Comparison of ENCODE assay signal across 9 cellular contexts in genomic region chr2:90207454-90208058, GRCh38.
A peak's percentile ranks its signal among the peaks of the same experiment; 100 is the strongest.
DNase-seq lines count a peak whose midpoint lies in the region; ATAC-seq, FAIRE-seq and TF ChIP-seq lines count a peak whose summit lies in the region.
"Had no signal": no experiment of that assay in that cellular context is flagged by ENCODE, and none has a peak within 500 bp of the region (broad histone marks: within the 10 kb centered on the region; RNA-seq: fewer than 3 reads in every experiment).

No MANE protein-coding gene starts in this region.

- no peaks in the 10 kb centered on the region for H3K9me2 ChIP-seq in OCI-LY7 (ENCODE audit: insufficient read depth, low read length)

- POLR2A ChIA-PET in OCI-LY7 (lab: Charles Lee): interaction anchor here (0.5 kb wide), 1 partner anchor 14 kb away, joined by 3 read pairs; no protein-coding TSS in a partner anchor

- DNase-seq in DND-41 (peak; percentile 3), OCI-LY7 (ENCODE audit: low spot score) (peak; percentile 86), kidney (no peak), NCI-H774 (lab: John Stamatoyannopoulos, UW) (no peak), frontal cortex (ENCODE audit: low spot score in 2 of 2) (no peak), AG08395 (ENCODE audit: low spot score) (no peak)
- DNase-seq: natural killer cell had no signal

- no peak overlapping the region for H3K27ac ChIP-seq in DND-41 (ENCODE audit: low read length)
- peak overlapping the region; percentile 5 for H3K27ac ChIP-seq in OCI-LY7 (ENCODE audit: low read depth, low read length, poor library complexity, severe bottlenecking)
- H3K27ac ChIP-seq in kidney (ENCODE audit: low read depth in 2 of 2, low read length in 2 of 2): no peak overlapping the region

- no peak overlapping the region for H3K9ac ChIP-seq in DND-41 (ENCODE audit: low read depth, low read length)
- no peak overlapping the region for H3K9ac ChIP-seq in kidney (ENCODE audit: low read length in 2 of 2)

- H3K4me1 ChIP-seq in DND-41 (ENCODE audit: insufficient read depth, low read length): no peaks in the 10 kb centered on the region
- peaks cover 42% of the 10 kb centered on the region for H3K4me1 ChIP-seq in OCI-LY7 (ENCODE audit: insufficient read depth, low read length, poor library complexity, severe bottlenecking)
- no peaks in the 10 kb centered on the region for H3K4me1 ChIP-seq in kidney (ENCODE audit: control insufficient read depth in 1 of 2, insufficient read depth in 1 of 2, low read depth in 1 of 2, low read length in 2 of 2)

- H3K36me3 ChIP-seq in DND-41 (ENCODE audit: insufficient read depth, low read length) (no peaks in the 10 kb centered on the region), OCI-LY7 (ENCODE audit: insufficient read depth, low read length) (peaks cover 6% of the 10 kb centered on the region), kidney (ENCODE audit: control insufficient read depth in 1 of 2, insufficient read depth in 2 of 2, low read length in 2 of 2) (no peaks in the 10 kb centered on the region)

- BruUV-seq in OCI-LY7 (replicated peaks; lab: Mats Ljungman, UMichigan): no TSS peak

- H3K4me3 ChIP-seq in DND-41 (ENCODE audit: low read depth in 1 of 2, low read length in 2 of 2) (no peak overlapping the region), OCI-LY7 (ENCODE audit: low read depth, low read length, poor library complexity, severe bottlenecking) (no peak overlapping the region), kidney (ENCODE audit: low read length in 2 of 2) (no peak overlapping the region)

- no peak overlapping the region for H2AFZ ChIP-seq in DND-41 (ENCODE audit: low read depth, low read length)
- peak overlapping the region; percentile 65; the same call in 1 of the 2 replicates for H2AFZ ChIP-seq in OCI-LY7 (ENCODE audit: low read length)

- no peaks in the 10 kb centered on the region for H3K27me3 ChIP-seq in DND-41 (ENCODE audit: insufficient read depth, low read length, poor library complexity)

- TF ChIP-seq CTCF in DND-41 (IDR thresholded peaks at IDR 0.05; ENCODE audit: borderline replicate concordance, extremely low read depth, low read length, poor library complexity, severe bottlenecking): peak; percentile 49
- peak; percentile 85 for TF ChIP-seq CTCF in OCI-LY7 (conservative IDR thresholded peaks at IDR 0.05; ENCODE audit: low read length)
- peak; percentile 18 for TF ChIP-seq CTCF in kidney (IDR thresholded peaks at IDR 0.05; ENCODE audit: borderline replicate concordance, extremely low read depth, insufficient read depth)

- ATAC-seq in DND-41 (ENCODE audit: insufficient read depth, low read depth): no peak
- ATAC-seq in GM19468 (IDR thresholded peaks at IDR 0.05; ENCODE audit: extremely low read depth, unreplicated experiment): peak; percentile 39
- ATAC-seq in HG03135 (IDR thresholded peaks at IDR 0.05; ENCODE audit: unreplicated experiment): no peak
- ATAC-seq: natural killer cell had no signal

- FAIRE-seq in kidney (lab: Jason Lieb, UNC) (no peak), frontal cortex (lab: Jason Lieb, UNC) (no peak)

- CTCF ChIA-PET in OCI-LY7 (lab: Charles Lee; ENCODE audit: unreplicated experiment): interaction anchor here (0.9 to 1.0 kb wide), 2 partner anchors 9 to 14 kb away, joined by 3 read pairs; no protein-coding TSS in a partner anchor

- no peaks in the 10 kb centered on the region for H3K9me3 ChIP-seq in DND-41 (ENCODE audit: insufficient read depth, low read length, severe bottlenecking)
- 0 out of 2 replicates have a peak, but pooled peaks cover 9% of the 10 kb centered on the region for H3K9me3 ChIP-seq in OCI-LY7 (ENCODE audit: low read length)
- H3K9me3 ChIP-seq in kidney (ENCODE audit: control insufficient read depth in 1 of 2, low read length in 2 of 2): no peaks in the 10 kb centered on the region

- intact Hi-C loops in OCI-LY7 (cut with micrococcal nuclease; ENCODE audit: unreplicated experiment) (no loop called here), kidney (cut with DNase I) (no loop called here)

- H4K20me1 ChIP-seq in DND-41 (ENCODE audit: insufficient read depth, low read length) (no peaks in the 10 kb centered on the region), OCI-LY7 (ENCODE audit: insufficient read depth, low read length) (no peaks in the 10 kb centered on the region)

- H3K79me2 ChIP-seq in DND-41 (ENCODE audit: insufficient read depth, low read length) (no peaks in the 10 kb centered on the region), OCI-LY7 (ENCODE audit: insufficient read depth, low read depth, low read length) (no peaks in the 10 kb centered on the region)

- H3K4me2 ChIP-seq in DND-41 (ENCODE audit: insufficient read depth, low read length): no peak overlapping the region
- H3K4me2 ChIP-seq in OCI-LY7 (ENCODE audit: low read length): peak overlapping the region; percentile 7; the same call in 1 of the 2 replicates

Comparison
In these comparisons a context has a peak if more than half of its experiments do, and no peak if none do; other contexts are left out.
1. DNase-seq: peak in DND-41 (single experiment) and OCI-LY7 (single experiment); none in kidney (single experiment), NCI-H774 (single experiment), frontal cortex (0 of 2) and AG08395 (single experiment).
2. CTCF ChIP-seq: peak in every context shown above with its lines; median percentile 85 in OCI-LY7; 49 in DND-41; 18 in kidney.